ENCODE assay signal across 9 cellular contexts in genomic region chr7:73005693-73006447, GRCh38. TPM values are rescaled to one million over a fixed set of nuclear protein-coding genes. Genes with fewer than 3 reads are reported as not detected.
A peak's percentile ranks its signal among the peaks of the same experiment; 100 is the strongest.
DNase-seq lines count a peak whose midpoint lies in the region; ATAC-seq and TF ChIP-seq lines count a peak whose summit lies in the region.
"Not testable (repeated sequence)": the region's sequence is repeated elsewhere in the genome, so short reads cannot be mapped to it uniquely, and the experiment has no call there.
"Had no signal": no experiment of that assay in that cellular context is flagged by ENCODE, and none has a peak within 500 bp of the region (broad histone marks: within the 10 kb centered on the region; RNA-seq: fewer than 3 reads in every experiment).

No MANE protein-coding gene starts in this region.

- not testable (repeated sequence) for BruUV-seq in A673 (replicated peaks; lab: Mats Ljungman, UMichigan)

- H3K27ac ChIP-seq in A673 (ENCODE audit: low read depth, low read length, poor library complexity, severe bottlenecking), result peak overlapping the region; percentile 82
- peak overlapping the region; percentile 96 for H3K27ac ChIP-seq in RWPE1
- peak overlapping the region; percentile 91 to 97 (median 92) for H3K27ac ChIP-seq in esophagus squamous epithelium
- H3K27ac ChIP-seq in mesodermal cell (ENCODE audit: low read depth, low read length, severe bottlenecking), result peak overlapping the region; percentile 82

- H3K4me3 ChIP-seq in A673 (ENCODE audit: low read depth, low read length, poor library complexity, severe bottlenecking) (peak overlapping the region; percentile 55), esophagus squamous epithelium (peak overlapping the region; percentile 61 to 83 (median 67)), mesodermal cell (ENCODE audit: extremely low read depth, insufficient read depth, low read length, poor library complexity, severe bottlenecking) (peak overlapping the region; percentile 55)

- TF ChIP-seq CTCF in A673 (conservative IDR thresholded peaks at IDR 0.05; ENCODE audit: low read depth, low read length); RWPE1 (conservative IDR thresholded peaks at IDR 0.05; ENCODE audit: low read depth); esophagus squamous epithelium (IDR thresholded peaks at IDR 0.05): not testable (repeated sequence)

- TF ChIP-seq POLR2A in GM19099 (IDR thresholded peaks at IDR 0.05; ENCODE audit: extremely low read depth, insufficient read length, low read depth) (peak; percentile 80), esophagus squamous epithelium (IDR thresholded peaks at IDR 0.05) (peak in 3 of 4 donors; percentile 35 to 86 (median 67))

- intact Hi-C loops in A673 (cut with micrococcal nuclease; ENCODE audit: unreplicated experiment); esophagus squamous epithelium (cut with DNase I): not testable (repeated sequence)

- peak; percentile 45 for ATAC-seq in HG03060 (IDR thresholded peaks at IDR 0.05; ENCODE audit: low read depth, unreplicated experiment)

- not testable (repeated sequence) for H3K27me3 ChIP-seq in A673 (replicated peaks; ENCODE audit: insufficient read depth, low read depth, low read length, poor library complexity); esophagus squamous epithelium

- H3K36me3 ChIP-seq in A673 (ENCODE audit: insufficient read depth, low read length, poor library complexity, severe bottlenecking); esophagus squamous epithelium; mesodermal cell (ENCODE audit: control insufficient read depth, insufficient read depth, low read length): not testable (repeated sequence)

- POLR2A ChIA-PET in A673 (lab: Charles Lee; ENCODE audit: low non-redundant PET); RWPE1 (lab: Yijun Ruan, JAX; ENCODE audit: low non-redundant PET): not testable (repeated sequence)

- not testable (repeated sequence) for DNase-seq in A673 (ENCODE audit: low spot score); RWPE1 (ENCODE audit: low spot score); esophagus squamous epithelium (lab: John Stamatoyannopoulos, UW)
- DNase-seq in activated T-helper 1 cell treated with anti-CD3 and anti-CD28 coated beads, Interleukin-2, amount 50 U/mL, for 16 hours (ENCODE audit: low read depth in 1 of 2, low spot score in 1 of 2), result peak; percentile 70 to 83
- DNase-seq in stimulated activated CD4-positive, alpha-beta T cell treated with anti-CD3 and anti-CD28 coated beads, Interleukin-2, amount 100 ng/mL, for 4 hours (ENCODE audit: low read depth), result peak; percentile 81

- H3K9me3 ChIP-seq in A673 (ENCODE audit: low read depth, low read length, poor library complexity, severe bottlenecking); esophagus squamous epithelium; mesodermal cell (ENCODE audit: control insufficient read depth, low read length): not testable (repeated sequence)

- CTCF ChIA-PET in A673 (lab: Charles Lee); RWPE1 (lab: Yijun Ruan, JAX): not testable (repeated sequence)

- H3K4me1 ChIP-seq in A673 (ENCODE audit: insufficient read depth, low read length, poor library complexity, severe bottlenecking); mesodermal cell (ENCODE audit: control insufficient read depth, insufficient read depth, low read length, poor library complexity, severe bottlenecking): not testable (repeated sequence)
- peaks cover 0 to 12% (median 3%) of the 10 kb centered on the region in 3 donors for H3K4me1 ChIP-seq in esophagus squamous epithelium

- WGBS in esophagus squamous epithelium, 2 donors, result 0% methylated on average over 14 to 26 of the region's 66 CpGs
- WGBS in mesodermal cell (ENCODE audit: insufficient coverage in 2 of 2), 2 experiments, result 0 to 1% methylated on average over 15 to 18 of the region's 66 CpGs

RNA-seq across cellular contexts. Expression of gene SPDYE8, which starts 23.7 kb away (rescaled TPM):
- total RNA-seq in A673 (2021), result not detected in 2 replicates
- total RNA-seq in esophagus squamous epithelium, result not detected
- polyA plus RNA-seq in mesodermal cell (2013, experiment 1 of 2), result not detected
- not detected for polyA plus RNA-seq in mesodermal cell (2013, experiment 2 of 2)
- total RNA-seq: T-helper 1 cell treated with Interleukin-12 subunit alpha and Interleukin-12 subunit beta and Interleukin-4 antibody, amounts not matched to agents 30 ng/mL and 1 ng/mL, for 36 hours had no signal

RNA-seq across cellular contexts. Expression of gene TRIM74, which starts 36.6 kb away (rescaled TPM):
- 0.31 TPM in 1 of 2 replicates, not detected in the other for total RNA-seq in A673 (2021)
- under 1 TPM in 1 of 4 donors, not detected in 3; 0.38 TPM for total RNA-seq in esophagus squamous epithelium
- polyA plus RNA-seq in mesodermal cell (2013, experiment 1 of 2), result 0.88 TPM
- polyA plus RNA-seq in mesodermal cell (2013, experiment 2 of 2), result 0.56 TPM

RNA-seq across cellular contexts. Expression of gene SPDYE11, which starts 51.8 kb away (rescaled TPM):
- not detected in 2 replicates for total RNA-seq in A673 (2021)
- not detected for total RNA-seq in esophagus squamous epithelium
- not detected for polyA plus RNA-seq in mesodermal cell (2013, experiment 1 of 2)
- polyA plus RNA-seq in mesodermal cell (2013, experiment 2 of 2), result not detected
- total RNA-seq: T-helper 1 cell treated with Interleukin-12 subunit alpha and Interleukin-12 subunit beta and Interleukin-4 antibody, amounts not matched to agents 30 ng/mL and 1 ng/mL, for 36 hours had no signal
